ENCODE assay signal across 34 cellular contexts in the genomic region with DNA sequence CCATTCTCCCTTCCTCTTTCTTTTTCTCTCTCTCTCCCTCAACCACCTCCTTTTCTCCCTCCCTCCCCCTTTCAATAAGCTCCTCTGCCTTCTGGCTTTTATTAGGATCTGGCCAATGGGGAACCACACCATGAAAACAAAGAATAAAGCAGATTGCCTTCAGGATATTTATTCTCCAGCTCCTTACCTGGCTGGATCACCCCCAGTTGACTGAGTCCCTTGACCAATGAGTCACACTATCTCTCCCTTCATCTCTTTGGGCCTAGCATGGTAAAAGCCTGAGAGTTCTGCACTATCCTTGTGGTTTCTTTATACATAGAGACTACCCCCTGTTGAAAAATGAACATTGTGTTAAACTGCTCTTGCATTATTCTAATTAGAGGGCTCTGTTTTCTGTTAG.
"Had no signal": no experiment of that assay in that cellular context is flagged by ENCODE, and none has a peak within 500 bp of the region (broad histone marks: within the 10 kb centered on the region; RNA-seq: fewer than 3 reads in every experiment).

No MANE protein-coding gene starts in this region.

- H3K4me1 Mint-ChIP-seq: activated CD4-positive, alpha-beta memory T cell treated with anti-CD3 and anti-CD28 coated beads, Interleukin-2, amount 10 ng/mL, durations not matched to agents 7 days and 5 days; activated CD8-positive, alpha-beta memory T cell treated with anti-CD3 and anti-CD28 coated beads, Interleukin-2, amount 10 ng/mL, durations not matched to agents 7 days and 5 days; activated naive CD4-positive, alpha-beta T cell treated with anti-CD3 and anti-CD28 coated beads, Interleukin-2, amount 10 ng/mL, durations not matched to agents 7 days and 5 days; activated naive CD8-positive, alpha-beta T cell treated with anti-CD3 and anti-CD28 coated beads, Interleukin-2, amount 50 U/mL, for 24 hours; brain had no signal

- H3K36me3 ChIP-seq: WERI-Rb-1 had no signal

- H3K36me3 Mint-ChIP-seq: activated CD8-positive, alpha-beta memory T cell treated with anti-CD3 and anti-CD28 coated beads, Interleukin-2, amount 10 ng/mL, durations not matched to agents 7 days and 5 days; activated naive CD4-positive, alpha-beta T cell treated with anti-CD3 and anti-CD28 coated beads, Interleukin-2, amount 10 ng/mL, durations not matched to agents 7 days and 5 days; activated naive CD8-positive, alpha-beta T cell; brain; IgD-negative memory B cell had no signal

- H3K4me3 Mint-ChIP-seq: activated CD4-positive, alpha-beta memory T cell treated with anti-CD3 and anti-CD28 coated beads, Interleukin-2, amount 10 ng/mL, durations not matched to agents 7 days and 5 days; activated CD8-positive, alpha-beta memory T cell treated with anti-CD3 and anti-CD28 coated beads, Interleukin-2, amount 10 ng/mL, durations not matched to agents 7 days and 5 days; activated naive CD4-positive, alpha-beta T cell treated with anti-CD3 and anti-CD28 coated beads, Interleukin-2, amount 10 ng/mL, durations not matched to agents 7 days and 5 days; activated naive CD8-positive, alpha-beta T cell; activated naive CD8-positive, alpha-beta T cell treated with anti-CD3 and anti-CD28 coated beads, Interleukin-2, amount 50 U/mL, for 24 hours; brain; IgD-negative memory B cell had no signal

- H3K27me3 Mint-ChIP-seq: activated CD4-positive, alpha-beta memory T cell treated with anti-CD3 and anti-CD28 coated beads, Interleukin-2, amount 10 ng/mL, durations not matched to agents 7 days and 5 days; activated CD8-positive, alpha-beta memory T cell treated with anti-CD3 and anti-CD28 coated beads, Interleukin-2, amount 10 ng/mL, durations not matched to agents 7 days and 5 days; activated naive CD4-positive, alpha-beta T cell treated with anti-CD3 and anti-CD28 coated beads, Interleukin-2, amount 10 ng/mL, durations not matched to agents 7 days and 5 days; activated naive CD8-positive, alpha-beta T cell; activated naive CD8-positive, alpha-beta T cell treated with anti-CD3 and anti-CD28 coated beads, Interleukin-2, amount 50 U/mL, for 24 hours; brain; IgD-negative memory B cell had no signal

- DNase-seq: activated CD4-positive, alpha-beta memory T cell treated with anti-CD3 and anti-CD28 coated beads, Interleukin-2, amount 10 ng/mL, durations not matched to agents 7 days and 5 days; activated CD4-positive, alpha-beta T cell treated with anti-CD3 and anti-CD28 coated beads for 1 hour; activated CD4-positive, alpha-beta T cell treated with anti-CD3 and anti-CD28 coated beads for 48 hours; activated CD4-positive, CD25-positive, alpha-beta regulatory T cell; activated CD8-positive, alpha-beta memory T cell treated with anti-CD3 and anti-CD28 coated beads for 24 hours; activated CD8-positive, alpha-beta memory T cell treated with anti-CD3 and anti-CD28 coated beads, Interleukin-2, amount 10 ng/mL, durations not matched to agents 7 days and 5 days; activated CD8-positive, alpha-beta memory T cell treated with anti-CD3 and anti-CD28 coated beads, Interleukin-2, amount 50 U/mL, for 48 hours; activated effector memory CD4-positive, alpha-beta T cell treated with Interleukin-2 at 50 U/mL for 16 hours; activated naive CD4-positive, alpha-beta T cell treated with anti-CD3 and anti-CD28 coated beads, Interleukin-2, amount 10 ng/mL, durations not matched to agents 7 days and 5 days; activated naive CD8-positive, alpha-beta T cell treated with anti-CD3 and anti-CD28 coated beads, Interleukin-2, amount 50 U/mL, for 24 hours; activated T-cell treated with anti-CD3 and anti-CD28 coated beads, Interleukin-2, amount 50 U/mL, for 48 hours; anterior cingulate cortex; caudate nucleus; Karpas-422; KBM-7; MM.1S; MV-4-11; NCI-H1092; NCI-H1436 treated with DMSO at 0.1 percent for 48 hours; NCI-H187 treated with DMSO at 0.1 percent for 48 hours; NCI-H2081; NCI-H2171 treated with DMSO at 0.1 percent for 48 hours; NCI-H2227 treated with DMSO at 0.1 percent for 48 hours; NCI-H510A treated with DMSO at 0.1 percent for 48 hours; NCI-H526 treated with DMSO at 0.1 percent for 48 hours; NK-92 treated with Interleukin-12 subunit alpha and Interleukin-12 subunit beta, amount 100 ng/mL, for 24 hours; SHP77; SW 1271; T1000; WERI-Rb-1 had no signal

- H3K9me3 Mint-ChIP-seq: activated CD4-positive, alpha-beta memory T cell treated with anti-CD3 and anti-CD28 coated beads, Interleukin-2, amount 10 ng/mL, durations not matched to agents 7 days and 5 days; activated naive CD4-positive, alpha-beta T cell treated with anti-CD3 and anti-CD28 coated beads, Interleukin-2, amount 10 ng/mL, durations not matched to agents 7 days and 5 days; activated naive CD8-positive, alpha-beta T cell treated with anti-CD3 and anti-CD28 coated beads, Interleukin-2, amount 50 U/mL, for 24 hours had no signal

- H3K27ac ChIP-seq: WERI-Rb-1 had no signal

- H3K27ac Mint-ChIP-seq: activated CD4-positive, alpha-beta memory T cell treated with anti-CD3 and anti-CD28 coated beads, Interleukin-2, amount 10 ng/mL, durations not matched to agents 7 days and 5 days; activated CD8-positive, alpha-beta memory T cell treated with anti-CD3 and anti-CD28 coated beads, Interleukin-2, amount 10 ng/mL, durations not matched to agents 7 days and 5 days; activated naive CD4-positive, alpha-beta T cell treated with anti-CD3 and anti-CD28 coated beads, Interleukin-2, amount 10 ng/mL, durations not matched to agents 7 days and 5 days; activated naive CD8-positive, alpha-beta T cell; activated naive CD8-positive, alpha-beta T cell treated with anti-CD3 and anti-CD28 coated beads, Interleukin-2, amount 50 U/mL, for 24 hours; brain; IgD-negative memory B cell had no signal

- ATAC-seq: activated CD8-positive, alpha-beta memory T cell treated with anti-CD3 and anti-CD28 coated beads, Interleukin-2, amount 10 ng/mL, durations not matched to agents 7 days and 5 days; activated naive CD8-positive, alpha-beta T cell treated with anti-CD3 and anti-CD28 coated beads, Interleukin-2, amount 50 U/mL, for 24 hours; Panc1 had no signal
